ENCODE assay signal across 10 cellular contexts in genomic region chr17:79435296-79435695, GRCh38.
"Had no signal": no experiment of that assay in that cellular context is flagged by ENCODE, and none has a peak within 500 bp of the region (broad histone marks: within the 10 kb centered on the region; RNA-seq: fewer than 3 reads in every experiment).

No MANE protein-coding gene starts in this region.

- DNase-seq: GM23248, GOT3, H7, HFFc6, Karpas-422, KBM-7 had no signal

- ATAC-seq: HCT116 had no signal

- H3K9ac ChIP-seq: GM23248, KMS-11 had no signal

- H3K4me3 ChIP-seq: GM23248, HAP-1 had no signal

- H2AFZ ChIP-seq: GM23248 had no signal

- H3K9me3 ChIP-seq: HAP-1 had no signal

- H3K27ac Mint-ChIP-seq: HFFc6 had no signal

- H3K4me3 Mint-ChIP-seq: HFFc6 had no signal

- H3K4me2 ChIP-seq: KMS-11 had no signal

- H3K36me3 ChIP-seq: HAP-1 had no signal

- H3K27ac ChIP-seq: GM23248, KMS-11 had no signal

- H3K36me3 Mint-ChIP-seq: IgD-negative memory B cell had no signal

- H3K4me1 ChIP-seq: HAP-1 had no signal
